28 cellular contexts compared by ENCODE assay signal in the genomic region with DNA sequence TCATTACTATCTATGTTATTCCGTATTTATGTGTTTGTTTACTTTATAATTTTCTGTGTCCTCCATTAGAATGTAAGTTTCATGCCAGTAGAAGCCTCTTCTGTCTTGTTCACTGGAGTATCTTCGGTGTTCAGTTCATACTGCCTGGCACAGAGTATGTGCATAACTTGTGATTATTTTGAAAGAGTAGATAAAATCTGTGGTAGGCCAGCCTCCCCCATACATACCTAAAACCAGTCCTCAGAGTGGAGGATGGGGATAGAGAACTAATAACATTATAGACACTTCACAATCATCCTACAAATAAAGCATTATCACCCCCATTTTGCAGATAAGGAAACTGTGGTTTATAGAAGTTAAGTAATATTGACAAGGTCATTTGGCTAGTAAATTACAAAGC.
"Had no signal": no experiment of that assay in that cellular context is flagged by ENCODE, and none has a peak within 500 bp of the region (broad histone marks: within the 10 kb centered on the region; RNA-seq: fewer than 3 reads in every experiment).

No MANE protein-coding gene starts in this region.

- H3K27ac ChIP-seq: adrenal gland, ascending aorta, esophagus muscularis mucosa, gastrocnemius medialis, left ventricle myocardium inferior, ovary, right lobe of liver, vagina had no signal

- H3K27me3 Mint-ChIP-seq: activated CD4-positive, alpha-beta memory T cell treated with anti-CD3 and anti-CD28 coated beads, Interleukin-2, amount 10 ng/mL, durations not matched to agents 7 days and 5 days; activated naive CD8-positive, alpha-beta T cell; progenitor cell of endocrine pancreas; stimulated activated naive CD8-positive, alpha-beta T cell treated with anti-CD3 and anti-CD28 coated beads, Interleukin-15, amount 100 ng/mL, for 72 hours had no signal

- H3K36me3 ChIP-seq: adrenal gland, ascending aorta, esophagus muscularis mucosa, gastrocnemius medialis, left ventricle myocardium inferior, ovary, right lobe of liver, vagina had no signal

- H3K4me3 ChIP-seq: adrenal gland, ascending aorta, esophagus muscularis mucosa, gastrocnemius medialis, left ventricle myocardium inferior, lung, ovary, right lobe of liver, vagina had no signal

- ATAC-seq: activated T-cell treated with anti-CD3 and anti-CD28 coated beads, Interleukin-2, amount 50 U/mL, for 4 hours; gastrocnemius medialis; right lobe of liver; stimulated activated naive CD8-positive, alpha-beta T cell treated with anti-CD3 and anti-CD28 coated beads, Interleukin-15, amount 100 ng/mL, for 72 hours; WTC11 had no signal

- H3K4me3 Mint-ChIP-seq: activated CD4-positive, alpha-beta memory T cell treated with anti-CD3 and anti-CD28 coated beads, Interleukin-2, amount 10 ng/mL, durations not matched to agents 7 days and 5 days; activated CD4-positive, alpha-beta T cell treated with anti-CD3 and anti-CD28 coated beads, Interleukin-2, amount 10 ng/mL, durations not matched to agents 7 days and 5 days; activated naive CD8-positive, alpha-beta T cell; activated T-cell treated with anti-CD3 and anti-CD28 coated beads, Interleukin-2, amount 50 U/mL, for 4 hours; endodermal cell; nephron; stimulated activated naive CD8-positive, alpha-beta T cell treated with anti-CD3 and anti-CD28 coated beads, Interleukin-15, amount 100 ng/mL, for 72 hours; type B pancreatic cell; WTC11 had no signal

- H3K4me1 ChIP-seq: adrenal gland, ascending aorta, right lobe of liver, vagina had no signal

- H3K27ac Mint-ChIP-seq: activated CD4-positive, alpha-beta memory T cell treated with anti-CD3 and anti-CD28 coated beads, Interleukin-2, amount 10 ng/mL, durations not matched to agents 7 days and 5 days; activated CD4-positive, alpha-beta T cell treated with anti-CD3 and anti-CD28 coated beads, Interleukin-2, amount 10 ng/mL, durations not matched to agents 7 days and 5 days; activated naive CD8-positive, alpha-beta T cell; endodermal cell; nephron; stimulated activated naive CD8-positive, alpha-beta T cell treated with anti-CD3 and anti-CD28 coated beads, Interleukin-15, amount 100 ng/mL, for 72 hours; type B pancreatic cell; WTC11 had no signal

- H3K9me3 ChIP-seq: adrenal gland, ascending aorta, gastrocnemius medialis, ovary, right lobe of liver, vagina had no signal

- H3K27me3 ChIP-seq: ascending aorta, esophagus muscularis mucosa, gastrocnemius medialis, ovary, right lobe of liver, vagina had no signal

- H3K9me3 Mint-ChIP-seq: activated CD4-positive, alpha-beta memory T cell treated with anti-CD3 and anti-CD28 coated beads, Interleukin-2, amount 10 ng/mL, durations not matched to agents 7 days and 5 days; activated T-cell treated with anti-CD3 and anti-CD28 coated beads, Interleukin-2, amount 50 U/mL, for 4 hours had no signal

- DNase-seq: activated CD4-positive, alpha-beta memory T cell treated with anti-CD3 and anti-CD28 coated beads, Interleukin-2, amount 10 ng/mL, durations not matched to agents 7 days and 5 days; activated CD4-positive, alpha-beta T cell treated with anti-CD3 and anti-CD28 coated beads for 1 hour; activated CD4-positive, alpha-beta T cell treated with anti-CD3 and anti-CD28 coated beads, Interleukin-2, amount 10 ng/mL, durations not matched to agents 7 days and 5 days; activated effector memory CD4-positive, alpha-beta T cell treated with Interleukin-2 at 50 U/mL for 16 hours; activated naive CD4-positive, alpha-beta T cell treated with Interleukin-2 at 50 U/mL for 16 hours; activated T-cell treated with anti-CD3 and anti-CD28 coated beads, Interleukin-2, amount 50 U/mL, for 4 hours; adrenal gland; central memory CD4-positive, alpha-beta T cell; endodermal cell; gastrocnemius medialis; glutamatergic neuron; islet precursor cell; left ventricle myocardium inferior; ovary; right lobe of liver; stimulated activated CD4-positive, alpha-beta T cell treated with anti-CD3 and anti-CD28 coated beads, Interleukin-12 subunit alpha, Interleukin-12 subunit beta, amount 100 ng/mL, for 4 hours; stimulated activated CD4-positive, alpha-beta T cell treated with anti-CD3 and anti-CD28 coated beads, Interleukin-4, amount 100 ng/mL, for 1 hour; stimulated activated naive CD8-positive, alpha-beta T cell treated with anti-CD3 and anti-CD28 coated beads, Interleukin-15, amount 100 ng/mL, for 72 hours; substantia nigra had no signal

- H3K36me3 Mint-ChIP-seq: activated naive CD8-positive, alpha-beta T cell had no signal
